19 cellular contexts compared by ENCODE assay signal in the genomic region with DNA sequence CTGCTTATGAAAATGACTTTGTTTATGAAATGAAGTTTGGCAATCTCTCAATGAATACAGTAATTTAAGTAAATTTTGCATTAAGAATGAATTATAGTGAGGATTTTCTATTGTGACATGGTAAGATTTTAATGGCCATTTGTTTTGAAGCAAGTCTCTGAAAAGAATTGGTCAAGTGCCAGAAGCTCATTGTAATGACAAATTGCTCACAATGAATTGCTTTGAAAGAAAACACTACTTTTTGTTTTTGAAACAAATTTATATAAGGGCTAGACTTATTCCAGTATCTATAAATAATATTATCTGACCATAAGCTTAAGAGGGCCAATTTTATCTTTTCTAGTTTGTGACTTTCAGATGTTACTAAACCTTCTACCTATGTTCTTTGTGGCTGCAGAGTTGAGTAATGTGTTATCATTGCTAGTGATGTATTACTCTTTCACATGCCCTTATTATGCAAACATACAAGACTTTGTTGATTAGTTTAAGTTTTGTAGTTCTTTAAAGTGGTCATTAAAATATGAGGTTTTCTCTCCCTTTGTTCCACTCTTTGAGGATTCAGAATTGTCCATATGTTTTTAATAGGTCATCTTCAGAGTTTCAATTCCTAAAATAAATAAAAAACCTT.
A peak's percentile ranks its signal among the peaks of the same experiment; 100 is the strongest.
DNase-seq lines count a peak whose midpoint lies in the region; ATAC-seq and TF ChIP-seq lines count a peak whose summit lies in the region.
"Had no signal": no experiment of that assay in that cellular context is flagged by ENCODE, and none has a peak within 500 bp of the region (broad histone marks: within the 10 kb centered on the region; RNA-seq: fewer than 3 reads in every experiment).

No MANE protein-coding gene starts in this region.

- intact Hi-C loops in A673 (cut with micrococcal nuclease; ENCODE audit: unreplicated experiment): no loop called here

- TF ChIP-seq CTCF in fibroblast of pulmonary artery (IDR thresholded peaks at IDR 0.05; ENCODE audit: low read length, missing control alignments) (no peak), A673 (conservative IDR thresholded peaks at IDR 0.05; ENCODE audit: low read depth, low read length) (no peak)

- no peaks in the 10 kb centered on the region for H3K9me3 ChIP-seq in A673 (ENCODE audit: low read depth, low read length, poor library complexity, severe bottlenecking)
- H3K9me3 ChIP-seq: gastroesophageal sphincter, lower lobe of right lung, psoas muscle, upper lobe of left lung had no signal

- DNase-seq in DMS79 treated with DMSO at 0.1 percent for 48 hours (lab: John Stamatoyannopoulos, UW) (peak; percentile 2), DMS79 (lab: John Stamatoyannopoulos, UW) (no peak), fibroblast of pulmonary artery (ENCODE audit: low read depth) (peak; percentile 61), pulmonary artery endothelial cell (ENCODE audit: low read depth, low spot score) (peak; percentile 13), A673 (ENCODE audit: low spot score) (no peak), SKM-1 (lab: John Stamatoyannopoulos, UW; ENCODE audit: unreplicated experiment) (no peak)
- DNase-seq: 8988T; activated CD4-positive, alpha-beta T cell treated with anti-CD3 and anti-CD28 coated beads, Interleukin-2, amount 10 ng/mL, durations not matched to agents 24 days and 14 days; activated T-cell treated with anti-CD3 and anti-CD28 coated beads, Interleukin-2, amount 50 U/mL, for 1 hour; HFFc6; lower lobe of right lung; NCI-H345; psoas muscle; stimulated activated naive CD4-positive, alpha-beta T cell treated with Interleukin-2 at 50 U/mL for 16 hours; upper lobe of left lung had no signal

- CTCF ChIA-PET in A673 (lab: Charles Lee): no interaction called here

- no TSS peak for BruUV-seq in A673 (replicated peaks; lab: Mats Ljungman, UMichigan)

- POLR2A ChIA-PET in A673 (lab: Charles Lee; ENCODE audit: low non-redundant PET): no interaction called here

- ATAC-seq in SK-N-SH treated with all-trans-retinoic acid at 6 μM for 48 hours (no peak), HG03097 (IDR thresholded peaks at IDR 0.05; ENCODE audit: low FRiP score, unreplicated experiment) (no peak)
- ATAC-seq: gastroesophageal sphincter, lower lobe of right lung, psoas muscle had no signal

- H3K36me3 ChIP-seq in A673 (ENCODE audit: insufficient read depth, low read length, poor library complexity, severe bottlenecking): no peaks in the 10 kb centered on the region
- H3K36me3 ChIP-seq: cardiac muscle cell, gastroesophageal sphincter, lower lobe of right lung, upper lobe of left lung had no signal

- no peak overlapping the region for H3K4me3 ChIP-seq in fibroblast of pulmonary artery (replicated peaks; ENCODE audit: low read depth, low read length)
- no peak overlapping the region for H3K4me3 ChIP-seq in A673 (ENCODE audit: low read depth, low read length, poor library complexity, severe bottlenecking)
- H3K4me3 ChIP-seq: cardiac muscle cell, gastroesophageal sphincter, lower lobe of right lung, psoas muscle, upper lobe of left lung had no signal

- no peaks in the 10 kb centered on the region for H3K4me1 ChIP-seq in A673 (ENCODE audit: insufficient read depth, low read length, poor library complexity, severe bottlenecking)
- H3K4me1 ChIP-seq: psoas muscle had no signal

- no peaks in the 10 kb centered on the region for H3K27me3 ChIP-seq in A673 (replicated peaks; ENCODE audit: insufficient read depth, low read depth, low read length, poor library complexity)
- H3K27me3 ChIP-seq: cardiac muscle cell, gastroesophageal sphincter, upper lobe of left lung had no signal

- H3K27ac ChIP-seq in A673 (ENCODE audit: low read depth, low read length, poor library complexity, severe bottlenecking): no peak overlapping the region
- H3K27ac ChIP-seq: cardiac muscle cell, gastroesophageal sphincter, lower lobe of right lung, psoas muscle, upper lobe of left lung had no signal

TF ChIP-seq in SK-N-SH treated with all-trans-retinoic acid at 6 μM for 48 hours, 23 proteins besides CTCF, POLR2A, EP300 and RAD21:
- TF ChIP-seq, protein P1, sequence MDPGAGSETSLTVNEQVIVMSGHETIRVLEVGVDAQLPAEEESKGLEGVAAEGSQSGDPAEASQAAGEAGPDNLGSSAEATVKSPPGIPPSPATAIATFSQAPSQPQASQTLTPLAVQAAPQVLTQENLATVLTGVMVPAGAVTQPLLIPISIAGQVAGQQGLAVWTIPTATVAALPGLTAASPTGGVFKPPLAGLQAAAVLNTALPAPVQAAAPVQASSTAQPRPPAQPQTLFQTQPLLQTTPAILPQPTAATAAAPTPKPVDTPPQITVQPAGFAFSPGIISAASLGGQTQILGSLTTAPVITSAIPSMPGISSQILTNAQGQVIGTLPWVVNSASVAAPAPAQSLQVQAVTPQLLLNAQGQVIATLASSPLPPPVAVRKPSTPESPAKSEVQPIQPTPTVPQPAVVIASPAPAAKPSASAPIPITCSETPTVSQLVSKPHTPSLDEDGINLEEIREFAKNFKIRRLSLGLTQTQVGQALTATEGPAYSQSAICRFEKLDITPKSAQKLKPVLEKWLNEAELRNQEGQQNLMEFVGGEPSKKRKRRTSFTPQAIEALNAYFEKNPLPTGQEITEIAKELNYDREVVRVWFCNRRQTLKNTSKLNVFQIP (CRISPR knock-in tag; IDR thresholded peaks at IDR 0.05; ENCODE audit: borderline replicate concordance, low read depth): no peak
- TF ChIP-seq OSR1 (CRISPR knock-in tag; IDR thresholded peaks at IDR 0.05) (no peak), ISL1 (CRISPR knock-in tag; IDR thresholded peaks at IDR 0.05) (peak; percentile 69), ZFP30 (CRISPR knock-in tag; IDR thresholded peaks at IDR 0.05) (no peak)
TF ChIP-seq in SK-N-SH treated with all-trans-retinoic acid at 6 μM for 48 hours: peak in this region for 1.

Comparison
In these comparisons a context has a peak if more than half of its experiments do, and no peak if none do; other contexts are left out.
1. DNase-seq: peak in DMS79 treated with DMSO at 0.1 percent for 48 hours (single experiment), fibroblast of pulmonary artery (single experiment) and pulmonary artery endothelial cell (single experiment); none in DMS79 (single experiment), A673 (single experiment) and SKM-1 (single experiment).